In the genomic region with DNA sequence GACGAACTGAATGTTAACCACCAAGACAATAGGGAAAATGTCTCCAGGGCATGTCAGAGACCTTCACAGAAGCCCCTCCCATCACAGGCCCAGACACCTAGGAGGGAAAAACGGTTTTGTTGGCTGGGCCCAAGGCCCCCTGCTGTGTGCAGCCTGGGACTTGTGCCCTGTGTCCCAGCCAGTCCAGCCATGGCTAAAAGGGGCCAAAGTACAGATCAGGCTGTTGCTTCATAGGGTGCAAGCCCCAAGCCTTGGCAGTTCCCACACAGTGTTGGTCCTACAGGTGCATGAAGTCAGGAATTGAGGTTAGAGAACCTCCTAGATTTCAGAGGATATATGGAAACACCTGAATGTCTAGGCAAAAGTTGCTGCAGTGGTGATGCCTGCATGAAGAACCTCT, we compare ENCODE assay signal across 28 cellular contexts.
"Had no signal": no experiment of that assay in that cellular context is flagged by ENCODE, and none has a peak within 500 bp of the region (broad histone marks: within the 10 kb centered on the region; RNA-seq: fewer than 3 reads in every experiment).

No MANE protein-coding gene starts in this region.

- H3K4me3 ChIP-seq: colonic mucosa, coronary artery, dorsolateral prefrontal cortex, esophagus muscularis mucosa, esophagus squamous epithelium, gastrocnemius medialis, gastroesophageal sphincter, heart left ventricle, heart right ventricle had no signal

- DNase-seq: colonic mucosa; cortex of kidney; dermis blood vessel endothelial cell; dorsolateral prefrontal cortex; effector CD4-positive, alpha-beta T cell; effector CD8-positive, alpha-beta T cell; effector memory CD4-positive, alpha-beta T cell; effector memory CD8-positive, alpha-beta T cell; endodermal cell; erythroblast; esophagus squamous epithelium; foreskin fibroblast; foreskin keratinocyte; foreskin melanocyte; gastrocnemius medialis; glutamatergic neuron; head of caudate nucleus; heart left ventricle; heart right ventricle had no signal

- ATAC-seq: effector memory CD8-positive, alpha-beta T cell; esophagus mucosa; foreskin keratinocyte; gastrocnemius medialis; gastroesophageal sphincter; heart left ventricle; heart right ventricle had no signal

- H3K9me3 ChIP-seq: colonic mucosa, gastrocnemius medialis had no signal

- FAIRE-seq: colon, endometrium, endothelial cell of umbilical vein, frontal cortex had no signal

- H3K27me3 ChIP-seq: colonic mucosa, dorsolateral prefrontal cortex, esophagus muscularis mucosa, esophagus squamous epithelium, gastrocnemius medialis, gastroesophageal sphincter, heart left ventricle, heart right ventricle had no signal

- H3K4me1 ChIP-seq: colonic mucosa, esophagus muscularis mucosa, esophagus squamous epithelium, foreskin keratinocyte, gastrocnemius medialis, gastroesophageal sphincter, heart left ventricle, heart right ventricle had no signal

- H3K36me3 ChIP-seq: colonic mucosa, esophagus muscularis mucosa, esophagus squamous epithelium, gastrocnemius medialis, gastroesophageal sphincter, heart left ventricle, heart right ventricle had no signal

- H3K27ac ChIP-seq: colonic mucosa, coronary artery, dorsolateral prefrontal cortex, epithelial cell of prostate, esophagus muscularis mucosa, esophagus squamous epithelium, foreskin keratinocyte, gastrocnemius medialis, gastroesophageal sphincter, heart left ventricle, heart right ventricle had no signal
